In genomic region chr5:123472150-123472549, GRCh38 we compare ENCODE assay signal across 15 cellular contexts. TPM values are rescaled to one million over a fixed set of nuclear protein-coding genes. Genes with fewer than 3 reads are reported as not detected.
DNase-seq lines count a peak whose midpoint lies in the region; ATAC-seq and TF ChIP-seq lines count a peak whose summit lies in the region.
"Had no signal": no experiment of that assay in that cellular context is flagged by ENCODE, and none has a peak within 500 bp of the region (broad histone marks: within the 10 kb centered on the region; RNA-seq: fewer than 3 reads in every experiment).

No MANE protein-coding gene starts in this region.

- no peak for TF ChIP-seq CTCF in cardiac muscle cell (IDR thresholded peaks at IDR 0.05; ENCODE audit: low read depth, low read length)
- TF ChIP-seq CTCF in heart left ventricle (IDR thresholded peaks at IDR 0.05) = no peak
- TF ChIP-seq CTCF in CD14-positive monocyte (IDR thresholded peaks at IDR 0.05) = no peak

- H3K4me1 ChIP-seq in cardiac muscle cell (ENCODE audit: low read depth) (no peaks in the 10 kb centered on the region), heart left ventricle (peaks cover 0 to 4% (median 0%) of the 10 kb centered on the region in 12 donors), mesenchymal stem cell (ENCODE audit: control insufficient read depth, insufficient read depth, low read depth, low read length) (no peaks in the 10 kb centered on the region)
- H3K4me1 ChIP-seq: BE2C, Caco-2 had no signal

- H3K4me2 ChIP-seq in mesenchymal stem cell (ENCODE audit: low read length, poor library complexity, severe bottlenecking) = peak overlapping the region; percentile 34

- no peak overlapping the region for H2AFZ ChIP-seq in mesenchymal stem cell (ENCODE audit: low read depth, low read length)

- H3K23ac ChIP-seq in mesenchymal stem cell (ENCODE audit: low read length in 2 of 2) = no peak overlapping the region

- no peak overlapping the region for H2AK5ac ChIP-seq in mesenchymal stem cell (ENCODE audit: low read length, severe bottlenecking)

- H3K79me1 ChIP-seq in mesenchymal stem cell (replicated peaks; ENCODE audit: low read length, poor library complexity, severe bottlenecking) = no peaks in the 10 kb centered on the region

- H3K4me1 Mint-ChIP-seq in CD14-positive monocyte = no peaks in the 10 kb centered on the region

- no peak overlapping the region for H4K8ac ChIP-seq in mesenchymal stem cell (ENCODE audit: low read length)

- H2BK15ac ChIP-seq in mesenchymal stem cell (ENCODE audit: low read depth, poor library complexity, severe bottlenecking) = no peak overlapping the region

- H3K27ac ChIP-seq in cardiac muscle cell (peak overlapping the region; percentile 48), heart left ventricle (peak overlapping the region in 4 of 12 donors; percentile 3 to 39 (median 22)), mesenchymal stem cell (ENCODE audit: low read length, poor library complexity, severe bottlenecking) (peak overlapping the region; percentile 55)

- WGBS in heart left ventricle, 4 donors = 32 to 46% (median 37%) methylated on average over 8 of the region's 8 CpGs
- 83% methylated on average over 6 of the region's 8 CpGs for WGBS in mesenchymal stem cell

- H3K4me3 ChIP-seq in cardiac muscle cell (no peak overlapping the region), heart left ventricle (no peak overlapping the region), mesenchymal stem cell (ENCODE audit: insufficient read depth in 1 of 2, low read depth in 1 of 2, low read length in 2 of 2) (no peak overlapping the region)

- H3K18ac ChIP-seq in mesenchymal stem cell (ENCODE audit: low read depth in 1 of 2, low read length in 2 of 2) = no peak overlapping the region

- H2BK5ac ChIP-seq in mesenchymal stem cell (ENCODE audit: low read depth, low read length, poor library complexity, severe bottlenecking) = no peak overlapping the region

- ATAC-seq in heart left ventricle = peak; percentile 70 to 89 (median 78)
- ATAC-seq in HG03469 (IDR thresholded peaks at IDR 0.05; ENCODE audit: unreplicated experiment) = no peak
- ATAC-seq: HCT116 had no signal

- peak; percentile 19 to 28 for DNase-seq in cardiac muscle cell (ENCODE audit: low read depth in 1 of 2, low spot score in 1 of 2)
- no peak for DNase-seq in cardiac septum (ENCODE audit: low spot score)
- DNase-seq in heart left ventricle = no peak
- DNase-seq in mesenchymal stem cell = no peak
- no peak for DNase-seq in 8988T
- no peak for DNase-seq in CD14-positive monocyte (ENCODE audit: low spot score)
- DNase-seq: BE2C; C1 segment of cervical spinal cord; Caco-2; CD4-positive, alpha-beta T cell; GOT3; H7; HFFc6 had no signal

- intact Hi-C loops in cardiac septum (cut with DNase I) = no loop called here
- intact Hi-C loops in heart left ventricle (cut with DNase I) = no loop called here
- intact Hi-C loops in CD14-positive monocyte (cut with micrococcal nuclease) = no loop called here

- H2BK12ac ChIP-seq in mesenchymal stem cell (ENCODE audit: low read length in 2 of 2) = no peak overlapping the region

- no peaks in the 10 kb centered on the region for H3K9me3 ChIP-seq in cardiac muscle cell (ENCODE audit: low read depth)
- no peaks in the 10 kb centered on the region for H3K9me3 ChIP-seq in heart left ventricle
- no peaks in the 10 kb centered on the region for H3K9me3 ChIP-seq in mesenchymal stem cell (ENCODE audit: control insufficient read depth, low read length)
- H3K9me3 ChIP-seq: BE2C, Caco-2 had no signal

- H3K9ac ChIP-seq in mesenchymal stem cell (ENCODE audit: low read length) = no peak overlapping the region

- H3K27me3 ChIP-seq in cardiac muscle cell (no peaks in the 10 kb centered on the region), heart left ventricle (no peaks in the 10 kb centered on the region), mesenchymal stem cell (ENCODE audit: control insufficient read depth in 1 of 2, insufficient read depth in 1 of 2, low read length in 2 of 2) (no peaks in the 10 kb centered on the region)
- H3K27me3 ChIP-seq: BE2C had no signal

- no peak overlapping the region for H3K27ac Mint-ChIP-seq in CD14-positive monocyte
- H3K27ac Mint-ChIP-seq: CD4-positive, alpha-beta T cell; HFFc6 had no signal

- H3K14ac ChIP-seq in mesenchymal stem cell (ENCODE audit: low read length in 2 of 2) = no peak overlapping the region

- H3K4ac ChIP-seq in mesenchymal stem cell (ENCODE audit: low read depth in 1 of 2, low read length in 2 of 2) = no peak overlapping the region

- peaks cover 7 to 16% (median 10%) of the 10 kb centered on the region in 7 donors for H3K9me3 Mint-ChIP-seq in CD14-positive monocyte
- H3K9me3 Mint-ChIP-seq: CD4-positive, alpha-beta T cell; HFFc6 had no signal

- H3K4me3 Mint-ChIP-seq in CD14-positive monocyte = no peak overlapping the region
- H3K4me3 Mint-ChIP-seq: CD4-positive, alpha-beta T cell; HFFc6 had no signal

- H3K27me3 Mint-ChIP-seq in CD14-positive monocyte (ENCODE audit: low read depth in 3 of 3) = peaks cover 0 to 7% (median 3%) of the 10 kb centered on the region in 3 donors

- no peak for TF ChIP-seq POLR2A in heart left ventricle (IDR thresholded peaks at IDR 0.05)

- H3K36me3 Mint-ChIP-seq in CD14-positive monocyte = no peaks in the 10 kb centered on the region

- no peak overlapping the region for H4K91ac ChIP-seq in mesenchymal stem cell (ENCODE audit: low read length)

- no peak overlapping the region for H2BK120ac ChIP-seq in mesenchymal stem cell (ENCODE audit: low read depth, low read length)

- H3K36me3 ChIP-seq in cardiac muscle cell = no peaks in the 10 kb centered on the region
- H3K36me3 ChIP-seq in heart left ventricle = no peaks in the 10 kb centered on the region
- no peaks in the 10 kb centered on the region for H3K36me3 ChIP-seq in mesenchymal stem cell (ENCODE audit: control insufficient read depth in 1 of 2, insufficient read depth in 2 of 2, low read depth in 1 of 2, low read length in 2 of 2)
- H3K36me3 ChIP-seq: BE2C had no signal

RNA-seq across cellular contexts. Expression of gene CSNK1G3, which starts 39.8 kb away (rescaled TPM):
- total RNA-seq in cardiac muscle cell (33.4 and 36.0 TPM in 2 replicates), cardiac septum (28.0 TPM), heart left ventricle (10 to 100 TPM; 19.3 to 34.3 (median 25.4) TPM)
- polyA plus RNA-seq in cardiac muscle cell (22.1 and 37.8 TPM in 2 replicates), heart left ventricle (1 to 10 TPM; 4.0 to 8.0 TPM), CD14-positive monocyte (10 to 100 TPM; 17.1 to 22.3 TPM)
- 21.9 TPM for polyA plus RNA-seq in mesenchymal stem cell (2013, experiment 1 of 2)
- 22.9 TPM for polyA plus RNA-seq in mesenchymal stem cell (2013, experiment 2 of 2)

RNA-seq across cellular contexts. Expression of gene CEP120, which starts 48.9 kb away (rescaled TPM):
- total RNA-seq in cardiac muscle cell = 10.4 and 16.3 TPM in 2 replicates
- polyA plus RNA-seq in cardiac muscle cell = 6.5 and 9.5 TPM in 2 replicates
- total RNA-seq in cardiac septum = 10.2 TPM
- total RNA-seq in heart left ventricle = 10 to 100 TPM; 10.3 to 16.5 (median 12.4) TPM
- 1 to 10 TPM; 2.8 to 6.4 TPM for polyA plus RNA-seq in heart left ventricle
- 8.5 TPM for polyA plus RNA-seq in mesenchymal stem cell (2013, experiment 1 of 2)
- 8.6 TPM for polyA plus RNA-seq in mesenchymal stem cell (2013, experiment 2 of 2)
- 1 to 10 TPM; 6.6 to 7.2 TPM for polyA plus RNA-seq in CD14-positive monocyte

Comparison
In these comparisons a context has a peak if more than half of its experiments do, and no peak if none do; other contexts are left out.
1. DNase-seq: peak in cardiac muscle cell (2 of 2); none in cardiac septum (single experiment), heart left ventricle (0 of 5), mesenchymal stem cell (single experiment), 8988T (single experiment) and CD14-positive monocyte (single experiment).